13 cellular contexts compared by ENCODE assay signal in the genomic region with DNA sequence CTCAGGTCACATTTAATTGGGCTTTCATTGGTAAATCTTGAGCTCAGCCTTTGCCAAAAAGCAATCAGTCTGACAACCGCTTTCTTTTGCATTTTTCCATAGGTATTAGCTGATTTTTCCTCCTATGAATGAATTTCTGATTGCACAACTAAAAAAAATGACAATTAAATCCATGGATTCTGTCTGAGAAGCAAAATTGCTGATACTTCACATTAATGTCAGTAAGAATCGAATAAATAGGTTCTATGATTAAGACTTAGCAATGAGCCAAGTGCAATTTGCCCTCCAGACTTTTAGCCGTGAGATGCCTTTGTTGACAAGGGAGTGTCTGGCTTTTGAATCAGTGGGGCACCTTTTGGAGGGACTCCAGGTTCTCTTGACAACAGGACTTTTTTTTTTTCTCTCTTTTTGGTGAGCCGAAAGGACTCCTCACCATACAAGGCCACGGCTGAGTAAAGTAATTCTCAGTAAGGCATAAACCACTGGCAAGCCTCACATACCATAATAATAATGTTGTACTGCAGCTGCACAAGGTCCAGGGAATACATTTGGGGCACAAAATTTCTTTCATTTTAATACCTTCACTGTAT. TPM values are rescaled to one million over a fixed set of nuclear protein-coding genes. Genes with fewer than 3 reads are reported as not detected.
DNase-seq lines count a peak whose midpoint lies in the region; ATAC-seq and TF ChIP-seq lines count a peak whose summit lies in the region.
"Had no signal": no experiment of that assay in that cellular context is flagged by ENCODE, and none has a peak within 500 bp of the region (broad histone marks: within the 10 kb centered on the region; RNA-seq: fewer than 3 reads in every experiment).

No MANE protein-coding gene starts in this region.

- TF ChIP-seq RAD21 in SK-N-SH (IDR thresholded peaks at IDR 0.05; ENCODE audit: low read length) = no peak

- H3K4me3 ChIP-seq in SK-N-SH (ENCODE audit: low read depth in 2 of 2, low read length in 1 of 2) (no peak overlapping the region), epithelial cell of esophagus (ENCODE audit: low read length) (no peak overlapping the region)
- H3K4me3 ChIP-seq: thyroid gland had no signal

- H3F3A ChIP-seq in SK-N-SH (replicated peaks; ENCODE audit: insufficient read depth) = no peaks in the 10 kb centered on the region

- no peaks in the 10 kb centered on the region for H3K27me3 ChIP-seq in SK-N-SH (ENCODE audit: insufficient read depth)
- H3K27me3 ChIP-seq: thyroid gland had no signal

- 0 out of 2 replicates have a peak, but pooled peaks cover 2% of the 10 kb centered on the region for H3K79me2 ChIP-seq in SK-N-SH (ENCODE audit: insufficient read depth)

- no peaks in the 10 kb centered on the region for H3K9me3 ChIP-seq in SK-N-SH
- H3K9me3 ChIP-seq: thyroid gland had no signal

- H2AFZ ChIP-seq in SK-N-SH (ENCODE audit: low read depth) = peak overlapping the region; percentile 11; the same call in 1 of the 2 replicates

- POLR2A ChIA-PET in SK-N-SH (lab: Yijun Ruan, JAX) = no interaction called here

- no peaks in the 10 kb centered on the region for H4K20me1 ChIP-seq in SK-N-SH (ENCODE audit: insufficient read depth)

- no peak overlapping the region for H3K4me2 ChIP-seq in SK-N-SH

- H3K4me1 ChIP-seq in SK-N-SH (ENCODE audit: control insufficient read depth in 1 of 2, insufficient read depth in 2 of 2, low read depth in 1 of 2, low read length in 1 of 2) = peaks cover 7 to 13% of the 10 kb centered on the region in 2 experiments; a peak in 2 of 4 replicates
- H3K4me1 ChIP-seq: thyroid gland had no signal

- ATAC-seq in SK-N-SH treated with all-trans-retinoic acid at 6 μM for 48 hours = no peak

- H3K27ac ChIP-seq in SK-N-SH (ENCODE audit: low read depth in 2 of 2, low read length in 1 of 2) = peak overlapping the region in 1 of 2 experiments; percentile 34; a peak in 2 of 4 replicates
- H3K27ac ChIP-seq: thyroid gland had no signal

- TF ChIP-seq CTCF in SK-N-SH (IDR thresholded peaks at IDR 0.05) = no peak
- no peak for TF ChIP-seq CTCF in epithelial cell of esophagus (IDR thresholded peaks at IDR 0.05; ENCODE audit: insufficient read depth, low read depth, low read length, missing control alignments)

- H3K36me3 ChIP-seq in SK-N-SH (replicated peaks in 1 of 2; ENCODE audit: control insufficient read depth in 1 of 2, insufficient read depth in 2 of 2, low read length in 1 of 2) = no peaks in the 10 kb centered on the region
- H3K36me3 ChIP-seq: thyroid gland had no signal

- CTCF ChIA-PET in SK-N-SH (lab: Yijun Ruan, JAX) = interaction anchor here (0.7 to 0.9 kb wide), 3 partner anchors 10 to 493 kb away, joined by 3 to 4 read pairs (median 3); a partner anchor contains a TSS

- no peaks in the 10 kb centered on the region for H3K9me2 ChIP-seq in SK-N-SH

- H3K9ac ChIP-seq in SK-N-SH = no peak overlapping the region

- TF ChIP-seq EP300 in SK-N-SH (IDR thresholded peaks at IDR 0.05; ENCODE audit: borderline replicate concordance in 1 of 2, low read depth in 1 of 2, low read length in 1 of 2) = peak in 1 of 2 experiments; percentile 50; a peak in 1 of 4 replicates

- WGBS in SK-N-SH (ENCODE audit: low lambda C conversion rate) = 45% methylated on average over 5 of the region's 5 CpGs

- peak; percentile 38 for DNase-seq in SK-N-SH
- DNase-seq in NCI-H69 (lab: John Stamatoyannopoulos, UW) = peak; percentile 96
- DNase-seq in epithelial cell of esophagus (ENCODE audit: low read depth) = peak; percentile 91
- DNase-seq in ureter (ENCODE audit: low spot score) = peak; percentile 54
- no peak for DNase-seq in iPS-NIHi11 (ENCODE audit: low spot score)
- no peak for DNase-seq in NCI-H187 treated with DMSO at 0.1 percent for 48 hours (lab: John Stamatoyannopoulos, UW)
- DNase-seq in activated CD4-positive, CD25-positive, alpha-beta regulatory T cell (lab: John Stamatoyannopoulos, UW) = no peak
- DNase-seq: ACHN, KBM-7, NCI-H510A treated with DMSO at 0.1 percent for 48 hours, Right ventricle myocardium superior, thyroid gland had no signal

TF ChIP-seq in SK-N-SH, 30 proteins besides CTCF, POLR2A, EP300 and RAD21:
- no peak for TF ChIP-seq JUND (IDR thresholded peaks at IDR 0.05)
- TF ChIP-seq, protein P1, sequence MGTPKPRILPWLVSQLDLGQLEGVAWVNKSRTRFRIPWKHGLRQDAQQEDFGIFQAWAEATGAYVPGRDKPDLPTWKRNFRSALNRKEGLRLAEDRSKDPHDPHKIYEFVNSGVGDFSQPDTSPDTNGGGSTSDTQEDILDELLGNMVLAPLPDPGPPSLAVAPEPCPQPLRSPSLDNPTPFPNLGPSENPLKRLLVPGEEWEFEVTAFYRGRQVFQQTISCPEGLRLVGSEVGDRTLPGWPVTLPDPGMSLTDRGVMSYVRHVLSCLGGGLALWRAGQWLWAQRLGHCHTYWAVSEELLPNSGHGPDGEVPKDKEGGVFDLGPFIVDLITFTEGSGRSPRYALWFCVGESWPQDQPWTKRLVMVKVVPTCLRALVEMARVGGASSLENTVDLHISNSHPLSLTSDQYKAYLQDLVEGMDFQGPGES (IDR thresholded peaks at IDR 0.05; ENCODE audit: low read depth, low read length) = no peak
- TF ChIP-seq RXRA (IDR thresholded peaks at IDR 0.05; ENCODE audit: borderline replicate concordance, low read depth) = no peak
- no peak for TF ChIP-seq POLR2AphosphoS5 (IDR thresholded peaks at IDR 0.05; ENCODE audit: low read depth, low read length)
- TF ChIP-seq TCF12 (IDR thresholded peaks at IDR 0.05) = no peak
- no peak for TF ChIP-seq SIN3A (IDR thresholded peaks at IDR 0.05; ENCODE audit: borderline replicate concordance, low read depth, low read length)
- peak; percentile 60 for TF ChIP-seq GATA2 (CRISPR knock-in tag; IDR thresholded peaks at IDR 0.05)
- TF ChIP-seq EZH2phosphoT487 (IDR thresholded peaks at IDR 0.05; ENCODE audit: borderline replicate concordance, low read depth) = no peak
- no peak for TF ChIP-seq ELF1 (IDR thresholded peaks at IDR 0.05)
- no peak for TF ChIP-seq YY1 (IDR thresholded peaks at IDR 0.05; ENCODE audit: low read depth)
- no peak for TF ChIP-seq FOXM1 (IDR thresholded peaks at IDR 0.05; ENCODE audit: low read depth)
- TF ChIP-seq RCOR1 (IDR thresholded peaks at IDR 0.05; ENCODE audit: low read length) = peak; percentile 33; the same call in 1 of the 2 replicates

TF ChIP-seq in SK-N-SH treated with all-trans-retinoic acid at 6 μM for 48 hours, 23 proteins besides CTCF, POLR2A, EP300 and RAD21:
- TF ChIP-seq TOX (CRISPR knock-in tag; IDR thresholded peaks at IDR 0.05; ENCODE audit: borderline replicate concordance) (no peak), ZNF565 (CRISPR knock-in tag; conservative IDR thresholded peaks at IDR 0.05; ENCODE audit: low read depth) (no peak), OSR1 (CRISPR knock-in tag; IDR thresholded peaks at IDR 0.05) (no peak), GLIS3 (CRISPR knock-in tag; IDR thresholded peaks at IDR 0.05) (no peak), SNAI2 (CRISPR knock-in tag; IDR thresholded peaks at IDR 0.05) (no peak), ZC3H10 (CRISPR knock-in tag; IDR thresholded peaks at IDR 0.05) (no peak), ZFP3 (CRISPR knock-in tag; IDR thresholded peaks at IDR 0.05) (no peak), ESRRG (CRISPR knock-in tag; IDR thresholded peaks at IDR 0.05) (no peak)
- TF ChIP-seq, protein P2, sequence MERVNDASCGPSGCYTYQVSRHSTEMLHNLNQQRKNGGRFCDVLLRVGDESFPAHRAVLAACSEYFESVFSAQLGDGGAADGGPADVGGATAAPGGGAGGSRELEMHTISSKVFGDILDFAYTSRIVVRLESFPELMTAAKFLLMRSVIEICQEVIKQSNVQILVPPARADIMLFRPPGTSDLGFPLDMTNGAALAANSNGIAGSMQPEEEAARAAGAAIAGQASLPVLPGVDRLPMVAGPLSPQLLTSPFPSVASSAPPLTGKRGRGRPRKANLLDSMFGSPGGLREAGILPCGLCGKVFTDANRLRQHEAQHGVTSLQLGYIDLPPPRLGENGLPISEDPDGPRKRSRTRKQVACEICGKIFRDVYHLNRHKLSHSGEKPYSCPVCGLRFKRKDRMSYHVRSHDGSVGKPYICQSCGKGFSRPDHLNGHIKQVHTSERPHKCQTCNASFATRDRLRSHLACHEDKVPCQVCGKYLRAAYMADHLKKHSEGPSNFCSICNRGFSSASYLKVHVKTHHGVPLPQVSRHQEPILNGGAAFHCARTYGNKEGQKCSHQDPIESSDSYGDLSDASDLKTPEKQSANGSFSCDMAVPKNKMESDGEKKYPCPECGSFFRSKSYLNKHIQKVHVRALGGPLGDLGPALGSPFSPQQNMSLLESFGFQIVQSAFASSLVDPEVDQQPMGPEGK (CRISPR knock-in tag; IDR thresholded peaks at IDR 0.05; ENCODE audit: borderline replicate concordance) = no peak
- TF ChIP-seq, protein P3, sequence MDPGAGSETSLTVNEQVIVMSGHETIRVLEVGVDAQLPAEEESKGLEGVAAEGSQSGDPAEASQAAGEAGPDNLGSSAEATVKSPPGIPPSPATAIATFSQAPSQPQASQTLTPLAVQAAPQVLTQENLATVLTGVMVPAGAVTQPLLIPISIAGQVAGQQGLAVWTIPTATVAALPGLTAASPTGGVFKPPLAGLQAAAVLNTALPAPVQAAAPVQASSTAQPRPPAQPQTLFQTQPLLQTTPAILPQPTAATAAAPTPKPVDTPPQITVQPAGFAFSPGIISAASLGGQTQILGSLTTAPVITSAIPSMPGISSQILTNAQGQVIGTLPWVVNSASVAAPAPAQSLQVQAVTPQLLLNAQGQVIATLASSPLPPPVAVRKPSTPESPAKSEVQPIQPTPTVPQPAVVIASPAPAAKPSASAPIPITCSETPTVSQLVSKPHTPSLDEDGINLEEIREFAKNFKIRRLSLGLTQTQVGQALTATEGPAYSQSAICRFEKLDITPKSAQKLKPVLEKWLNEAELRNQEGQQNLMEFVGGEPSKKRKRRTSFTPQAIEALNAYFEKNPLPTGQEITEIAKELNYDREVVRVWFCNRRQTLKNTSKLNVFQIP (CRISPR knock-in tag; IDR thresholded peaks at IDR 0.05; ENCODE audit: borderline replicate concordance, low read depth) = no peak
- TF ChIP-seq, protein P4, sequence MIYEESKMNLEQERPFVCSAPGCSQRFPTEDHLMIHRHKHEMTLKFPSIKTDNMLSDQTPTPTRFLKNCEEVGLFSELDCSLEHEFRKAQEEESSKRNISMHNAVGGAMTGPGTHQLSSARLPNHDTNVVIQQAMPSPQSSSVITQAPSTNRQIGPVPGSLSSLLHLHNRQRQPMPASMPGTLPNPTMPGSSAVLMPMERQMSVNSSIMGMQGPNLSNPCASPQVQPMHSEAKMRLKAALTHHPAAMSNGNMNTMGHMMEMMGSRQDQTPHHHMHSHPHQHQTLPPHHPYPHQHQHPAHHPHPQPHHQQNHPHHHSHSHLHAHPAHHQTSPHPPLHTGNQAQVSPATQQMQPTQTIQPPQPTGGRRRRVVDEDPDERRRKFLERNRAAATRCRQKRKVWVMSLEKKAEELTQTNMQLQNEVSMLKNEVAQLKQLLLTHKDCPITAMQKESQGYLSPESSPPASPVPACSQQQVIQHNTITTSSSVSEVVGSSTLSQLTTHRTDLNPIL (CRISPR knock-in tag; IDR thresholded peaks at IDR 0.05; ENCODE audit: low read depth) = no peak
TF ChIP-seq in SK-N-SH treated with all-trans-retinoic acid at 6 μM for 48 hours: peak in this region for 0.

RNA-seq across cellular contexts. Expression of a gene that starts 4.7 kb away (rescaled TPM):
- polyA plus RNA-seq in SK-N-SH (2012; rRNA removed) = 7.4 and 11.2 TPM in 2 replicates
- 4.4 and 4.6 TPM in 2 replicates for polyA plus RNA-seq in SK-N-SH (2012; cell fraction: cytosol; rRNA removed)
- polyA plus RNA-seq in SK-N-SH (2012; cell fraction: nucleus; rRNA removed) = 18.5 and 41.5 TPM in 2 replicates
- 24.7 TPM for total RNA-seq in ureter

Comparison
In these comparisons a context has a peak if more than half of its experiments do, and no peak if none do; other contexts are left out.
1. DNase-seq: peak in SK-N-SH (single experiment), NCI-H69 (single experiment), epithelial cell of esophagus (single experiment) and ureter (single experiment); none in iPS-NIHi11 (single experiment), NCI-H187 treated with DMSO at 0.1 percent for 48 hours (single experiment) and activated CD4-positive, CD25-positive, alpha-beta regulatory T cell (0 of 4).